Comparison of ENCODE assay signal across 22 cellular contexts in genomic region chr4:73481356-73481755, GRCh38. TPM values are rescaled to one million over a fixed set of nuclear protein-coding genes. Genes with fewer than 3 reads are reported as not detected.
A peak's percentile ranks its signal among the peaks of the same experiment; 100 is the strongest.
DNase-seq lines count a peak whose midpoint lies in the region; ATAC-seq, FAIRE-seq and TF ChIP-seq lines count a peak whose summit lies in the region.
"Had no signal": no experiment of that assay in that cellular context is flagged by ENCODE, and none has a peak within 500 bp of the region (broad histone marks: within the 10 kb centered on the region; RNA-seq: fewer than 3 reads in every experiment).

Gene AFM (plus strand): TSS chr4:73481745. CDS start chr4:73481776, 31 bp downstream.

- DNase-seq in body of pancreas (no peak), kidney (no peak), right lobe of liver (no peak), SKM-1 treated with dmso at 0.1 percent for 144 hours (lab: John Stamatoyannopoulos, UW; ENCODE audit: unreplicated experiment) (no peak)
- DNase-seq in effector memory CD4-positive, alpha-beta T cell: no peak
- no peak for DNase-seq in activated T-helper 2 cell treated with anti-CD3 and anti-CD28 coated beads, Interferon-gamma antibody, Interleukin-2, Interleukin-4, amounts not matched to agents 10 μg/mL and 5 μg/mL and 100 μg/mL, durations not matched to agents 14 hours and 24 hours and 36 hours (ENCODE audit: low spot score)
- DNase-seq: AML-193; Calu3; CD4-positive, alpha-beta T cell; DMS 273 treated with DMSO at 0.1 percent for 48 hours; DMS79 treated with DMSO at 0.1 percent for 48 hours; EL; HCEC 1CT; HFFc6 had no signal

- H3K36me3 Mint-ChIP-seq in activated T-helper 2 cell treated with anti-CD3 and anti-CD28 coated beads, Interferon-gamma antibody, Interleukin-2, Interleukin-4, amounts not matched to agents 10 μg/mL and 5 μg/mL and 100 μg/mL, durations not matched to agents 14 hours and 24 hours and 36 hours (ENCODE audit: low read depth): no peaks in the 10 kb centered on the region

- H3K36me3 ChIP-seq in body of pancreas (replicated peaks in 1 of 2; ENCODE audit: insufficient read depth in 1 of 2, low read depth in 2 of 2) (no peaks in the 10 kb centered on the region), kidney (ENCODE audit: control insufficient read depth in 1 of 2, insufficient read depth in 2 of 2, low read length in 2 of 2) (no peaks in the 10 kb centered on the region), right lobe of liver (peaks cover 0 to 19% (median 6%) of the 10 kb centered on the region in 4 donors)
- H3K36me3 ChIP-seq in effector memory CD4-positive, alpha-beta T cell (ENCODE audit: control insufficient read depth, insufficient read depth, low read length): no peaks in the 10 kb centered on the region
- H3K36me3 ChIP-seq: BLaER1 had no signal

- TF ChIP-seq CTCF in body of pancreas (IDR thresholded peaks at IDR 0.05): no peak
- TF ChIP-seq CTCF in kidney (IDR thresholded peaks at IDR 0.05; ENCODE audit: borderline replicate concordance, extremely low read depth, insufficient read depth): no peak
- TF ChIP-seq CTCF in right lobe of liver (IDR thresholded peaks at IDR 0.05): no peak

- no peak within 1 kb of the TSS for H3K9ac ChIP-seq in kidney (ENCODE audit: low read length in 2 of 2)
- H3K9ac ChIP-seq: BLaER1 had no signal

- TF ChIP-seq POLR2A in body of pancreas (IDR thresholded peaks at IDR 0.05): no peak
- no peak for TF ChIP-seq POLR2A in right lobe of liver (IDR thresholded peaks at IDR 0.05)

- no peak within 1 kb of the TSS for H3K4me3 Mint-ChIP-seq in activated T-helper 2 cell treated with anti-CD3 and anti-CD28 coated beads, Interferon-gamma antibody, Interleukin-2, Interleukin-4, amounts not matched to agents 10 μg/mL and 5 μg/mL and 100 μg/mL, durations not matched to agents 14 hours and 24 hours and 36 hours (ENCODE audit: low read depth)
- H3K4me3 Mint-ChIP-seq: CD4-positive, alpha-beta T cell; HFFc6 had no signal

- H3K27me3 ChIP-seq in body of pancreas (no peaks in the 10 kb centered on the region), right lobe of liver (no peaks in the 10 kb centered on the region)
- no peaks in the 10 kb centered on the region for H3K27me3 ChIP-seq in effector memory CD4-positive, alpha-beta T cell (replicated peaks; ENCODE audit: control insufficient read depth, insufficient read depth, low read length, poor library complexity, severe bottlenecking)
- H3K27me3 ChIP-seq: BLaER1 had no signal

- H3K9me3 Mint-ChIP-seq in activated T-helper 2 cell treated with anti-CD3 and anti-CD28 coated beads, Interferon-gamma antibody, Interleukin-2, Interleukin-4, amounts not matched to agents 10 μg/mL and 5 μg/mL and 100 μg/mL, durations not matched to agents 14 hours and 24 hours and 36 hours: no peaks in the 10 kb centered on the region
- H3K9me3 Mint-ChIP-seq: CD4-positive, alpha-beta T cell; HFFc6 had no signal

- WGBS in body of pancreas, 2 donors: 14 to 15% methylated on average over 2 of the region's 2 CpGs
- whole genome bisulfite sequencing in right lobe of liver (ENCODE audit: insufficient coverage, low coverage, low lambda C conversion rate, missing lambda C conversion rate): 20% methylated on average over 2 of the region's 2 CpGs

- H3K27ac ChIP-seq in body of pancreas (peak within 1 kb of the TSS in 1 of 4 donors; percentile 37), kidney (ENCODE audit: low read depth in 2 of 2, low read length in 2 of 2) (no peak within 1 kb of the TSS), right lobe of liver (peak within 1 kb of the TSS; percentile 67 to 88 (median 83))
- H3K27ac ChIP-seq in effector memory CD4-positive, alpha-beta T cell (ENCODE audit: insufficient read depth, low read length, poor library complexity, severe bottlenecking): no peak within 1 kb of the TSS
- H3K27ac ChIP-seq: BLaER1, HL-60 had no signal

- no peak within 1 kb of the TSS for H3K4me3 ChIP-seq in body of pancreas
- peak within 1 kb of the TSS; percentile 41 to 60 for H3K4me3 ChIP-seq in kidney (ENCODE audit: low read length in 2 of 2)
- H3K4me3 ChIP-seq in right lobe of liver: peak within 1 kb of the TSS; percentile 26 to 62 (median 60)
- no peak within 1 kb of the TSS for H3K4me3 ChIP-seq in effector memory CD4-positive, alpha-beta T cell (ENCODE audit: insufficient read depth, low read depth, low read length, poor library complexity, severe bottlenecking)
- H3K4me3 ChIP-seq: BLaER1, K562 had no signal

- H3K4me1 Mint-ChIP-seq in activated T-helper 2 cell treated with anti-CD3 and anti-CD28 coated beads, Interferon-gamma antibody, Interleukin-2, Interleukin-4, amounts not matched to agents 10 μg/mL and 5 μg/mL and 100 μg/mL, durations not matched to agents 14 hours and 24 hours and 36 hours (ENCODE audit: low read depth): no peaks in the 10 kb centered on the region

- intact Hi-C loops in body of pancreas (cut with DNase I): no loop called here
- intact Hi-C loops in kidney (cut with DNase I): no loop called here
- intact Hi-C loops in right lobe of liver (cut with DNase I): no loop called here
- intact Hi-C loops in activated T-helper 2 cell treated with anti-CD3 and anti-CD28 coated beads, Interferon-gamma antibody, Interleukin-2, Interleukin-4, amounts not matched to agents 10 μg/mL and 5 μg/mL and 100 μg/mL, durations not matched to agents 14 hours and 24 hours and 36 hours (cut with micrococcal nuclease): no loop called here

- no peaks in the 10 kb centered on the region for H3K27me3 Mint-ChIP-seq in activated T-helper 2 cell treated with anti-CD3 and anti-CD28 coated beads, Interferon-gamma antibody, Interleukin-2, Interleukin-4, amounts not matched to agents 10 μg/mL and 5 μg/mL and 100 μg/mL, durations not matched to agents 14 hours and 24 hours and 36 hours (ENCODE audit: low read depth)

- H3K4me1 ChIP-seq in body of pancreas (peaks cover 24% of the 10 kb centered on the region), kidney (ENCODE audit: control insufficient read depth in 1 of 2, insufficient read depth in 1 of 2, low read depth in 1 of 2, low read length in 2 of 2) (peaks cover 0 to 4% of the 10 kb centered on the region in 2 donors), right lobe of liver (peaks cover 0 to 36% (median 2%) of the 10 kb centered on the region in 4 donors)
- no peaks in the 10 kb centered on the region for H3K4me1 ChIP-seq in effector memory CD4-positive, alpha-beta T cell (ENCODE audit: control insufficient read depth, insufficient read depth, low read length, poor library complexity, severe bottlenecking)
- H3K4me1 ChIP-seq: BLaER1 had no signal

- H3K27ac Mint-ChIP-seq in activated T-helper 2 cell treated with anti-CD3 and anti-CD28 coated beads, Interferon-gamma antibody, Interleukin-2, Interleukin-4, amounts not matched to agents 10 μg/mL and 5 μg/mL and 100 μg/mL, durations not matched to agents 14 hours and 24 hours and 36 hours: no peak within 1 kb of the TSS
- H3K27ac Mint-ChIP-seq: CD4-positive, alpha-beta T cell; HFFc6 had no signal

- peak; percentile 50 for FAIRE-seq in kidney (lab: Jason Lieb, UNC)
- FAIRE-seq: G401.6, GM12891, GM19239, K562 had no signal

- H3K9me3 ChIP-seq in body of pancreas (no peaks in the 10 kb centered on the region), kidney (ENCODE audit: control insufficient read depth in 1 of 2, low read length in 2 of 2) (no peaks in the 10 kb centered on the region), right lobe of liver (no peaks in the 10 kb centered on the region)
- no peaks in the 10 kb centered on the region for H3K9me3 ChIP-seq in effector memory CD4-positive, alpha-beta T cell (ENCODE audit: control insufficient read depth, low read length)
- H3K9me3 ChIP-seq: BLaER1 had no signal

- ATAC-seq in body of pancreas: peak; percentile 67
- ATAC-seq in right lobe of liver: peak; percentile 41 to 70 (median 51)
- ATAC-seq in GM18861 (IDR thresholded peaks at IDR 0.05; ENCODE audit: unreplicated experiment): no peak
- ATAC-seq: K562 had no signal

RNA-seq across cellular contexts. Expression of gene AFM, which starts in this region (rescaled TPM):
- total RNA-seq in body of pancreas (under 1 TPM in 1 of 2 donors, not detected in 1; 0.33 TPM), kidney (not detected), right lobe of liver (100 to 1,000 TPM; 129 to 320 (median 169) TPM)
- 30.8 TPM for polyA plus RNA-seq in kidney (ENCODE audit: insufficient read depth, low read depth, low replicate concordance)
- total RNA-seq in activated T-helper 2 cell treated with anti-CD3 and anti-CD28 coated beads, Interferon-gamma antibody, Interleukin-2, Interleukin-4, amounts not matched to agents 10 μg/mL and 5 μg/mL and 100 μg/mL, durations not matched to agents 14 hours and 24 hours and 36 hours: not detected in 2 replicates
- total RNA-seq: Calu3; CD4-positive, alpha-beta T cell; H4; HFFc6 had no signal

Comparison
In these comparisons a context has a peak if more than half of its experiments do, and no peak if none do; other contexts are left out.
1. RNA of gene AFM (total RNA-seq): 129 to 320 TPM in right lobe of liver; 0.33 TPM in body of pancreas, not detected in kidney (single experiment) and not detected in activated T-helper 2 cell treated with anti-CD3 and anti-CD28 coated beads, Interferon-gamma antibody, Interleukin-2, Interleukin-4, amounts not matched to agents 10 μg/mL and 5 μg/mL and 100 μg/mL, durations not matched to agents 14 hours and 24 hours and 36 hours; every median in the first group is over 10 times any median in the second.
2. Peak in ATAC-seq in body of pancreas; RNA of the gene not detected or under 1 TPM.
3. H3K27ac ChIP-seq: peak in right lobe of liver (3 of 3); none in kidney (0 of 2) and effector memory CD4-positive, alpha-beta T cell (single experiment).
4. H3K4me3 ChIP-seq: peak in kidney (2 of 2) and right lobe of liver (3 of 3); none in body of pancreas (0 of 2) and effector memory CD4-positive, alpha-beta T cell (single experiment).